ENCODE assay signal across 15 cellular contexts in the genomic region with DNA sequence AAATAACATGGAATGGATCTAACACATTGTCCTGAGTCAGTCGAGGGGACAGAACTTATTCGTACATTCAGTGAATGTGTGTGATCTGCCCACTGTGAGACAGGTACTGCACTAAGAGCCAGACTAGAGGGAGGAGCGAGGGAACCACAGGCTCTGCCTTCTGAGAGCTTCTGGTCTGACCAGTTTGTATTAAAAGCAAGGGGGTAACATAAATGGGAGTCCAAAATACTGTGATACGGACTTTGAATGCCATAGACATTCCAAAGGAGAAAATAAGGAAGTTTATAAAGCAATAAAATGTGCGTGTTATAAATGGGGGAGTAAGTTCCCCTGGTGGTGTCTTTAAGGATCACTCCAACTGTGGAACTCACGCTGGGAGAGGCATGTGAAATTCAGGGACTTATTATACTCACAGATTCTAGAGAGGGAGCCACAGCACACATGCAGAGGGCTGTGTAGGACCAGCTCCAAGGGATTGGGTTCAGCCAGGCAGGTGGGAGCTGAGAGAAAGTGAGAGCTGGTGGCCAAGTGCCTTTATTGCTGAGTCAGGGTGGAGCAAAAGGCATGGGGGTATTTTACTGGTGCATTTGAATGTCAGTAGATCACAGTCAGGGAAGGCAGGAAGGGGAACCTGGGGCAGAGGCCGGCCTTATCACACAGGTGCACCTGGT.
DNase-seq lines count a peak whose midpoint lies in the region; TF ChIP-seq lines count a peak whose summit lies in the region.
"Had no signal": no experiment of that assay in that cellular context is flagged by ENCODE, and none has a peak within 500 bp of the region (broad histone marks: within the 10 kb centered on the region; RNA-seq: fewer than 3 reads in every experiment).

No MANE protein-coding gene starts in this region.

- TF ChIP-seq CTCF in PC-9 (conservative IDR thresholded peaks at IDR 0.05), result no peak
- TF ChIP-seq CTCF in epithelial cell of proximal tubule (conservative IDR thresholded peaks at IDR 0.05; ENCODE audit: low read depth, low read length), result peak; percentile 32
- peak; percentile 49 for TF ChIP-seq CTCF in neural crest cell (conservative IDR thresholded peaks at IDR 0.05)
- no peak for TF ChIP-seq CTCF in mammary epithelial cell (conservative IDR thresholded peaks at IDR 0.05 in 1 of 2, IDR thresholded peaks at IDR 0.05 in 1 of 2; ENCODE audit: extremely low read depth in 1 of 2, insufficient read depth in 1 of 2, low read depth in 1 of 2, low read length in 2 of 2)
- TF ChIP-seq CTCF in MCF 10A (IDR thresholded peaks at IDR 0.05; ENCODE audit: unreplicated experiment), result no peak

- in situ Hi-C loops in mammary epithelial cell (cut with MboI; ENCODE audit: low sequenced_read_pairs in 2 of 2), result no loop called here

- H3K9ac ChIP-seq in mammary epithelial cell (ENCODE audit: insufficient read depth, low read length), result no peak overlapping the region

- H3K79me2 ChIP-seq in PC-9 (ENCODE audit: low read depth), result no peaks in the 10 kb centered on the region
- no peaks in the 10 kb centered on the region for H3K79me2 ChIP-seq in mammary epithelial cell (ENCODE audit: insufficient read depth, low read length)
- H3K79me2 ChIP-seq: hepatocyte had no signal

- peak overlapping the region; percentile 1 for H3K27ac Mint-ChIP-seq in neural crest cell (ENCODE audit: unreplicated experiment)
- H3K27ac Mint-ChIP-seq in MCF 10A (ENCODE audit: low read depth, unreplicated experiment), result no peak overlapping the region
- H3K27ac Mint-ChIP-seq: activated B cell treated with CpG ODN at 0.5 μM for 24 hours; CD4-positive, alpha-beta memory T cell; effector memory CD8-positive, alpha-beta T cell had no signal

- H3K9me3 Mint-ChIP-seq in neural crest cell (no peaks in the 10 kb centered on the region), MCF 10A (ENCODE audit: unreplicated experiment) (no peaks in the 10 kb centered on the region)
- H3K9me3 Mint-ChIP-seq: activated B cell treated with CpG ODN at 0.5 μM for 24 hours; effector memory CD8-positive, alpha-beta T cell had no signal

- H3K4me2 ChIP-seq in PC-9, result 0 out of 2 replicates have a peak overlapping the region, but pooled peaks have one; percentile 13
- no peak overlapping the region for H3K4me2 ChIP-seq in mammary epithelial cell (ENCODE audit: insufficient read depth, low read depth, low read length)
- H3K4me2 ChIP-seq: hepatocyte had no signal

- H3K36me3 Mint-ChIP-seq in neural crest cell (ENCODE audit: low read depth) (no peaks in the 10 kb centered on the region), MCF 10A (ENCODE audit: insufficient read depth, unreplicated experiment) (no peaks in the 10 kb centered on the region)
- H3K36me3 Mint-ChIP-seq: CD4-positive, alpha-beta memory T cell had no signal

- H4K20me1 ChIP-seq in PC-9 (ENCODE audit: insufficient read depth) (no peaks in the 10 kb centered on the region), mammary epithelial cell (ENCODE audit: insufficient read depth, low read length) (no peaks in the 10 kb centered on the region)

- no peaks in the 10 kb centered on the region for H3K9me2 ChIP-seq in PC-9 (ENCODE audit: insufficient read depth)

- no peaks in the 10 kb centered on the region for H3F3A ChIP-seq in PC-9 (ENCODE audit: insufficient read depth, low read depth)

- H3K27me3 Mint-ChIP-seq in neural crest cell (ENCODE audit: low read depth), result no peaks in the 10 kb centered on the region
- peaks cover 11% of the 10 kb centered on the region for H3K27me3 Mint-ChIP-seq in MCF 10A (ENCODE audit: insufficient read depth, unreplicated experiment)
- H3K27me3 Mint-ChIP-seq: activated B cell treated with CpG ODN at 0.5 μM for 24 hours had no signal

- BruUV-seq in PC-9 (replicated peaks; lab: Mats Ljungman, UMichigan) (no TSS peak), mammary epithelial cell (replicated peaks; lab: Mats Ljungman, UMichigan) (no TSS peak), MCF 10A (replicated peaks; lab: Mats Ljungman, UMichigan) (no TSS peak)

- no peak overlapping the region for H3K4me3 ChIP-seq in PC-9
- no peak overlapping the region for H3K4me3 ChIP-seq in epithelial cell of proximal tubule (ENCODE audit: low read depth, low read length)
- H3K4me3 ChIP-seq in mammary epithelial cell (replicated peaks in 1 of 3; ENCODE audit: insufficient read depth in 1 of 3, low read depth in 2 of 3, low read length in 3 of 3), result no peak overlapping the region
- H3K4me3 ChIP-seq: hepatocyte, MG63 had no signal

- intact Hi-C loops in PC-9 (cut with micrococcal nuclease; ENCODE audit: unreplicated experiment) (no loop called here), mammary epithelial cell (cut with micrococcal nuclease) (no loop called here), MCF 10A (cut with micrococcal nuclease) (no loop called here)

- H3K4me1 Mint-ChIP-seq in neural crest cell (peaks cover 20% of the 10 kb centered on the region), MCF 10A (ENCODE audit: insufficient read depth, unreplicated experiment) (no peaks in the 10 kb centered on the region)
- H3K4me1 Mint-ChIP-seq: activated B cell treated with CpG ODN at 0.5 μM for 24 hours; CD4-positive, alpha-beta memory T cell had no signal

- H3K4me3 Mint-ChIP-seq in neural crest cell (no peak overlapping the region), MCF 10A (ENCODE audit: unreplicated experiment) (no peak overlapping the region)
- H3K4me3 Mint-ChIP-seq: activated B cell treated with CpG ODN at 0.5 μM for 24 hours; CD4-positive, alpha-beta memory T cell; effector memory CD8-positive, alpha-beta T cell had no signal

- H3K27ac ChIP-seq in PC-9 (no peak overlapping the region), mammary epithelial cell (ENCODE audit: insufficient read depth, low read depth, low read length) (no peak overlapping the region)
- H3K27ac ChIP-seq: hepatocyte had no signal

- H3K36me3 ChIP-seq in PC-9 (ENCODE audit: low read depth) (no peaks in the 10 kb centered on the region), mammary epithelial cell (ENCODE audit: insufficient read depth, low read length) (peaks cover 2% of the 10 kb centered on the region)
- H3K36me3 ChIP-seq: MG63 had no signal

- H3K4me1 ChIP-seq in PC-9 (replicated peaks; ENCODE audit: insufficient read depth) (no peaks in the 10 kb centered on the region), mammary epithelial cell (ENCODE audit: insufficient read depth, low read length) (no peaks in the 10 kb centered on the region)

- H3K27me3 ChIP-seq in PC-9 (ENCODE audit: insufficient read depth, low read depth) (peaks cover 87% of the 10 kb centered on the region), mammary epithelial cell (ENCODE audit: insufficient read depth, low read length) (no peaks in the 10 kb centered on the region)
- H3K27me3 ChIP-seq: hepatocyte, MG63 had no signal

- POLR2A ChIA-PET in PC-9 (lab: Charles Lee; ENCODE audit: unreplicated experiment), result no interaction called here
- POLR2A ChIA-PET in MCF 10A (lab: Yijun Ruan, JAX), result interaction anchor here (0.5 kb wide), 1 partner anchor 11 kb away, joined by 4 read pairs; no protein-coding TSS in a partner anchor

- H2AFZ ChIP-seq in PC-9, result no peak overlapping the region
- no peak overlapping the region for H2AFZ ChIP-seq in mammary epithelial cell (ENCODE audit: low read depth, low read length)
- H2AFZ ChIP-seq: hepatocyte had no signal

- DNase-seq in ELR (ENCODE audit: low read depth), result peak; percentile 4
- DNase-seq in PC-9, result no peak
- DNase-seq in epithelial cell of proximal tubule (ENCODE audit: low read depth), result no peak
- no peak for DNase-seq in neural crest cell (ENCODE audit: low read depth, low spot score)
- DNase-seq in SW 1271 (lab: John Stamatoyannopoulos, UW), result no peak
- no peak for DNase-seq in NCI-H1105 treated with DMSO at 0.1 percent for 48 hours (lab: John Stamatoyannopoulos, UW)
- no peak for DNase-seq in mammary epithelial cell
- no peak for DNase-seq in MCF 10A (ENCODE audit: unreplicated experiment)
- DNase-seq: activated B cell treated with CpG ODN at 0.5 μM for 24 hours; CD4-positive, alpha-beta memory T cell; effector memory CD8-positive, alpha-beta T cell; MG63; NCI-H226; SHP77 treated with DMSO at 0.1 percent for 48 hours had no signal

- CTCF ChIA-PET in PC-9 (lab: Charles Lee), result no interaction called here
- CTCF ChIA-PET in mammary epithelial cell (lab: Charles Lee; ENCODE audit: low non-redundant PET), result no interaction called here
- CTCF ChIA-PET in MCF 10A (lab: Yijun Ruan, JAX), result interaction anchor here (1.3 to 1.4 kb wide), 2 partner anchors 9 to 18 kb away, joined by 3 to 7 read pairs; no protein-coding TSS in a partner anchor

- 84% methylated on average over 7 of the region's 7 CpGs for WGBS in mammary epithelial cell (ENCODE audit: low coverage, missing lambda C conversion rate)

- H3K9me3 ChIP-seq in PC-9 (ENCODE audit: insufficient read depth, low read depth) (no peaks in the 10 kb centered on the region), mammary epithelial cell (replicated peaks; ENCODE audit: insufficient read depth, low read length) (no peaks in the 10 kb centered on the region)
- H3K9me3 ChIP-seq: MG63 had no signal

- dilution Hi-C loops in mammary epithelial cell (cut with HindIII; ENCODE audit: low sequenced_read_pairs), result no loop called here

Comparison
In these comparisons a context has a peak if more than half of its experiments do, and no peak if none do; other contexts are left out.
1. CTCF ChIP-seq: peak in epithelial cell of proximal tubule (single experiment) and neural crest cell (single experiment); none in PC-9 (single experiment), mammary epithelial cell (0 of 2) and MCF 10A (single experiment).